In the genomic region with DNA sequence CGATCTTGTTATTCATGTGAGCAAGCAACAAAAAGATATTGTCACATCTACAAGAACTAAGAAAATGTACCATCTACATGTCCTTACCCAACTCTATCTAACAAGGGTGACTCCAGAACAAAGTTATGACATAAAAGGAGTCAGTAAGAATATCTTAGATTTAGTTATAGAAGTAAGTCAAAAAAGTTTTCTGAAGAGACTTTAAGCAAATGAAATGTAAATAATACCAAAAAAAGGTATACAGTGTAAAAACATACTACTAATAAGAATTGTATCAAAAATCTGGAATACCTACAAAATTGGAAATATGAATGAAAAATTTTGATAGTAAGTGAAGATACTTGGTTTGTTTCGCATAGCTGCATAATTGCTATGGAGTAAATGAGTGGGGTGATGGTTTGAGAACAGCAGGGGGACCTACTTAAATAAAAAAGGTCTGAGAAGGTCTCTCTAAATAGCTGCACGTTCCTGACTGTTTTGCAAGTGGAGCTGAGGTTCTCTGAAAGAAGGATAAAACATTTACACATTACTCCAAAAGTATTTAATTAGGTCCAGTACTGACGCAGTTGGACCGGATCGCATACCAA, we compare ENCODE assay signal across 8 cellular contexts. TPM values are rescaled to one million over a fixed set of nuclear protein-coding genes. Genes with fewer than 3 reads are reported as not detected.
DNase-seq lines count a peak whose midpoint lies in the region; ATAC-seq and TF ChIP-seq lines count a peak whose summit lies in the region.

No MANE protein-coding gene starts in this region.

- peak overlapping the region; percentile 72 for H3K9ac ChIP-seq in Karpas-422 (ENCODE audit: low read length)
- H3K9ac ChIP-seq in mucosa of stomach (ENCODE audit: low read length), result peak overlapping the region; percentile 15

- H3K4me2 ChIP-seq in Karpas-422 (ENCODE audit: low read depth, low read length, poor library complexity, severe bottlenecking), result peak overlapping the region; percentile 79

- CTCF ChIA-PET in CD4-positive, alpha-beta memory T cell (lab: Charles Lee; ENCODE audit: partially characterized antibody), result interaction anchor here (1.1 to 7.6 kb wide), 11 partner anchors 11 to 715 kb away, joined by 3 to 82 read pairs (median 3); partner anchors contain the start of gene PRIMPOL

- DNase-seq in CD4-positive, alpha-beta memory T cell, result no peak
- DNase-seq in Karpas-422, result peak; percentile 57
- DNase-seq in activated naive CD8-positive, alpha-beta T cell treated with anti-CD3 and anti-CD28 coated beads for 36 hours, result no peak
- DNase-seq in stimulated activated CD4-positive, alpha-beta T cell treated with anti-CD3 and anti-CD28 coated beads, Interleukin-4, amount 100 ng/mL, for 1 hour, result no peak
- DNase-seq in uterus, result no peak
- no peak for DNase-seq in stimulated activated CD4-positive, alpha-beta T cell treated with anti-CD3 and anti-CD28 coated beads, Interleukin-12 subunit alpha, Interleukin-12 subunit beta, amount 100 ng/mL, for 4 hours

- peak overlapping the region; percentile 88 to 95 (median 92) for H3K4me3 Mint-ChIP-seq in CD4-positive, alpha-beta memory T cell
- peak overlapping the region; percentile 67 for H3K4me3 Mint-ChIP-seq in activated naive CD8-positive, alpha-beta T cell treated with anti-CD3 and anti-CD28 coated beads for 36 hours

- H3K36me3 ChIP-seq in CD4-positive, alpha-beta memory T cell (ENCODE audit: insufficient read depth, low read length), result no peaks in the 10 kb centered on the region
- no peaks in the 10 kb centered on the region for H3K36me3 ChIP-seq in Karpas-422 (ENCODE audit: insufficient read depth, low read length)
- no peaks in the 10 kb centered on the region for H3K36me3 ChIP-seq in mucosa of stomach (ENCODE audit: control insufficient read depth, insufficient read depth, low read length)
- H3K36me3 ChIP-seq in uterus, result no peaks in the 10 kb centered on the region

- H3K9me3 Mint-ChIP-seq in CD4-positive, alpha-beta memory T cell, result peaks cover 0 to 2% (median 0%) of the 10 kb centered on the region in 8 donors
- H3K9me3 Mint-ChIP-seq in activated naive CD8-positive, alpha-beta T cell treated with anti-CD3 and anti-CD28 coated beads for 36 hours, result no peaks in the 10 kb centered on the region

- peak overlapping the region; percentile 93 to 99 (median 98) for H3K27ac Mint-ChIP-seq in CD4-positive, alpha-beta memory T cell
- H3K27ac Mint-ChIP-seq in activated naive CD8-positive, alpha-beta T cell treated with anti-CD3 and anti-CD28 coated beads for 36 hours, result peak overlapping the region; percentile 95

- H3K4me3 ChIP-seq in CD4-positive, alpha-beta memory T cell (ENCODE audit: low read length in 2 of 2), result peak overlapping the region; percentile 39 to 65
- peak overlapping the region; percentile 64 for H3K4me3 ChIP-seq in Karpas-422 (ENCODE audit: low read length)
- no peak overlapping the region for H3K4me3 ChIP-seq in mucosa of stomach (ENCODE audit: low read length)
- H3K4me3 ChIP-seq in uterus, result no peak overlapping the region

- peaks cover 29 to 48% (median 41%) of the 10 kb centered on the region in 4 donors for H3K4me1 Mint-ChIP-seq in CD4-positive, alpha-beta memory T cell
- peaks cover 51% of the 10 kb centered on the region for H3K4me1 Mint-ChIP-seq in activated naive CD8-positive, alpha-beta T cell treated with anti-CD3 and anti-CD28 coated beads for 36 hours

- no peaks in the 10 kb centered on the region for H4K20me1 ChIP-seq in Karpas-422 (ENCODE audit: insufficient read depth, low read depth, low read length)

- POLR2A ChIA-PET in CD4-positive, alpha-beta memory T cell (lab: Charles Lee; ENCODE audit: partially characterized antibody), result interaction anchor here (0.5 to 9.7 kb wide), 18 partner anchors 13 to 875 kb away, joined by 3 to 119 read pairs (median 4); partner anchors contain the start of genes CASP3, CENPU, IRF2 and PRIMPOL

- H2AFZ ChIP-seq in Karpas-422 (ENCODE audit: low read length), result peak overlapping the region; percentile 63

- TF ChIP-seq CTCF in uterus (IDR thresholded peaks at IDR 0.05), result no peak

- no peaks in the 10 kb centered on the region for H3K79me2 ChIP-seq in Karpas-422 (ENCODE audit: low read length)

- no peak for ATAC-seq in HG03175 (IDR thresholded peaks at IDR 0.05; ENCODE audit: unreplicated experiment)

- H3K9me2 ChIP-seq in Karpas-422 (replicated peaks; ENCODE audit: insufficient read depth, low read length), result no peaks in the 10 kb centered on the region

- H3K9me3 ChIP-seq in CD4-positive, alpha-beta memory T cell (ENCODE audit: control insufficient read depth in 1 of 2, low read length in 2 of 2), result no peaks in the 10 kb centered on the region
- no peaks in the 10 kb centered on the region for H3K9me3 ChIP-seq in Karpas-422 (ENCODE audit: low read length)
- no peaks in the 10 kb centered on the region for H3K9me3 ChIP-seq in mucosa of stomach (ENCODE audit: control insufficient read depth, low read length)
- H3K9me3 ChIP-seq in uterus, result no peaks in the 10 kb centered on the region

- peaks cover 0 to 5% of the 10 kb centered on the region in 2 donors for H3K36me3 Mint-ChIP-seq in CD4-positive, alpha-beta memory T cell
- peaks cover 4% of the 10 kb centered on the region for H3K36me3 Mint-ChIP-seq in activated naive CD8-positive, alpha-beta T cell treated with anti-CD3 and anti-CD28 coated beads for 36 hours

- H3K27ac ChIP-seq in CD4-positive, alpha-beta memory T cell (ENCODE audit: low read depth, low read length), result peak overlapping the region; percentile 86
- H3K27ac ChIP-seq in Karpas-422 (ENCODE audit: low read length), result peak overlapping the region; percentile 96
- H3K27ac ChIP-seq in uterus, result no peak overlapping the region

- no peak for TF ChIP-seq POLR2A in uterus (IDR thresholded peaks at IDR 0.05)

- no peaks in the 10 kb centered on the region for H3K27me3 Mint-ChIP-seq in CD4-positive, alpha-beta memory T cell
- peaks cover 4% of the 10 kb centered on the region for H3K27me3 Mint-ChIP-seq in activated naive CD8-positive, alpha-beta T cell treated with anti-CD3 and anti-CD28 coated beads for 36 hours

- H3K4me1 ChIP-seq in CD4-positive, alpha-beta memory T cell (ENCODE audit: insufficient read depth, low read length), result peaks cover 28% of the 10 kb centered on the region
- H3K4me1 ChIP-seq in Karpas-422 (ENCODE audit: low read length) (peaks cover 56% of the 10 kb centered on the region), mucosa of stomach (ENCODE audit: control insufficient read depth, insufficient read depth, low read length) (peaks cover 18% of the 10 kb centered on the region), uterus (no peaks in the 10 kb centered on the region)

- intact Hi-C loops in CD4-positive, alpha-beta memory T cell (cut with micrococcal nuclease), result loop anchor here (1.0 to 10.0 kb wide), 8 partner anchors 116 to 766 kb away; partner anchors contain the start of genes ACSL1, CASP3, CENPU and IRF2
- intact Hi-C loops in uterus (cut with DNase I; ENCODE audit: low total_unique reads), result no loop called here

- H3K27me3 ChIP-seq in CD4-positive, alpha-beta memory T cell (ENCODE audit: insufficient read depth, low read length), result no peaks in the 10 kb centered on the region
- H3K27me3 ChIP-seq in Karpas-422 (ENCODE audit: low read length) (no peaks in the 10 kb centered on the region), mucosa of stomach (ENCODE audit: control insufficient read depth, insufficient read depth, low read length) (no peaks in the 10 kb centered on the region), uterus (no peaks in the 10 kb centered on the region)

RNA-seq across cellular contexts. Expression of gene ENPP6, which starts 51.0 kb away (rescaled TPM):
- not detected for total RNA-seq in CD4-positive, alpha-beta memory T cell
- polyA plus RNA-seq in CD4-positive, alpha-beta memory T cell, result not detected
- total RNA-seq in Karpas-422 (2014; rRNA removed; shearing (Covaris generic); ENCODE audit: low replicate concordance), result not detected in 2 replicates
- total RNA-seq in activated naive CD8-positive, alpha-beta T cell treated with anti-CD3 and anti-CD28 coated beads for 36 hours, result under 1 TPM; 0.26 to 0.45 TPM
- under 1 TPM in 1 of 4 donors, not detected in 3; 0.97 TPM for total RNA-seq in uterus

Comparison
In these comparisons a context has a peak if more than half of its experiments do, and no peak if none do; other contexts are left out.
1. H3K27ac ChIP-seq: peak in CD4-positive, alpha-beta memory T cell (single experiment) and Karpas-422 (single experiment); none in uterus (0 of 2).
2. H3K4me3 ChIP-seq: peak in CD4-positive, alpha-beta memory T cell (2 of 2) and Karpas-422 (single experiment); none in mucosa of stomach (single experiment) and uterus (0 of 2).